In the genomic region with DNA sequence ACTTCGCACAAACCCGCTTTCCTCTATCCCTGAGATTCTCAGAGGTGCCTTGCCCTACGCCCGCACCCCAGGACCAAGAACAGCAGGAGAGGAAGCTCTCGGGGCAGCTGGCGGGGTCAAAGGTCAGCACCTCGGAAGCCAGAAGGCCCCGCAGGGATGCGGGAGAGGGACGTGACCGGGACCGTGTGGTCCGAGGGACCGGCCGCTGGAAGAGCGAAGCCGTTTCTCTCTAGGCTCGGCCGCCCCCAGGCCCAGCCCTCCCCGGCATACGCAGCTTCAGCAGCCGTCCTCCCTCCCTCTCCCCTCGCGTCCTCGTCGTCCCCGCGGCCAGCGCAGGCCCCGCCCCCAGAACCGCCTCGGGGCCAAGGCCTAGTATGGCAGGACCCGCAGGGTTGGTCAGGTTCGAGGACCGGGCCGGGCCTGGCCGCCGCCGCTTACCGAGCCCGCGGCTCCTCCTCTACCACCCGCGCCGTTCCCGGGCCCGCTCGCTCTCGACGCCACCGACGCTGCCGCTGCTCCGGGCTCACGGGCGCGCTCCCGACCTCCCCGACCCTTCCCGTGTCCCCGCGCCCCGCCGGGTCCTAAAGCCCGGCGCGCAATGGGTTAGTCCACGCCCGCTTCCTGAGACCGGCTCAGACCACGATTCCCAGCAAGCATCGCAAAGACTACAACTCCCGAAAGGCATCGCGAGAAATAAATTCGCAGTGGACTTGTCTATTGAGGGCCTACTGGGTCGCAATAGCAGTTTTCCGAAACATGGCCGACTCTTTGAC, we compare ENCODE assay signal across 8 cellular contexts. TPM values are rescaled to one million over a fixed set of nuclear protein-coding genes. Genes with fewer than 3 reads are reported as not detected.
DNase-seq lines count a peak whose midpoint lies in the region; ATAC-seq, FAIRE-seq and TF ChIP-seq lines count a peak whose summit lies in the region.

A gene with protein sequence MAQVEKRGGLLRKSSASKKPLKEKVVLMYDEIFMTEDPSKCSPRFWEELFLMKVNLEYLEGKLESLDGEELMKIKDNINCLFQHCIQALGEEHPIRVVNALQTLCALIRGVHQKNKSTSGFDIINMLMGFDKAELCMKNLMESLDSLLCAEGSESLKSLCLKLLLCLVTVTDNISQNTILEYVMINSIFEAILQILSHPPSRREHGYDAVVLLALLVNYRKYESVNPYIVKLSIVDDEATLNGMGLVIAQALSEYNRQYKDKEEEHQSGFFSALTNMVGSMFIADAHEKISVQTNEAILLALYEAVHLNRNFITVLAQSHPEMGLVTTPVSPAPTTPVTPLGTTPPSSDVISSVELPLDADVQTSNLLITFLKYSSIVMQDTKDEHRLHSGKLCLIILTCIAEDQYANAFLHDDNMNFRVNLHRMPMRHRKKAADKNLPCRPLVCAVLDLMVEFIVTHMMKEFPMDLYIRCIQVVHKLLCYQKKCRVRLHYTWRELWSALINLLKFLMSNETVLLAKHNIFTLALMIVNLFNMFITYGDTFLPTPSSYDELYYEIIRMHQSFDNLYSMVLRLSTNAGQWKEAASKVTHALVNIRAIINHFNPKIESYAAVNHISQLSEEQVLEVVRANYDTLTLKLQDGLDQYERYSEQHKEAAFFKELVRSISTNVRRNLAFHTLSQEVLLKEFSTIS (minus strand): TSS at position 527 of the 773 bp plus-strand sequence. CDS start 16,059 bp downstream, outside the sequence.

- 2% methylated on average over 33 of the region's 79 CpGs for WGBS in hepatocyte (ENCODE audit: low lambda C conversion rate, missing lambda C conversion rate)

- no peaks in the 10 kb centered on the region for H3K36me3 ChIP-seq in astrocyte (ENCODE audit: insufficient read depth, low read length)
- no peaks in the 10 kb centered on the region for H3K36me3 ChIP-seq in hepatocyte (replicated peaks; ENCODE audit: insufficient read depth, low read depth)

- H3K36me3 Mint-ChIP-seq in astrocyte (ENCODE audit: low read depth, unreplicated experiment): no peaks in the 10 kb centered on the region

- H3K27ac ChIP-seq in astrocyte (ENCODE audit: low read depth, low read length) (peak within 1 kb of the TSS; percentile 75), hepatocyte (peak within 1 kb of the TSS; percentile 92)

- TF ChIP-seq CTCF in astrocyte (IDR thresholded peaks at IDR 0.05; ENCODE audit: insufficient read depth, low read depth, low read length) (no peak), hepatocyte (IDR thresholded peaks at IDR 0.05; ENCODE audit: poor library complexity) (no peak)

- H4K20me1 ChIP-seq in astrocyte (ENCODE audit: insufficient read depth, low read length): peaks cover 24% of the 10 kb centered on the region
- peaks cover 19% of the 10 kb centered on the region for H4K20me1 ChIP-seq in hepatocyte (ENCODE audit: insufficient read depth, poor library complexity, severe bottlenecking)

- peak within 1 kb of the TSS; percentile 96 for H3K4me3 Mint-ChIP-seq in astrocyte (ENCODE audit: unreplicated experiment)

- H3K4me3 ChIP-seq in astrocyte (ENCODE audit: insufficient read depth, low read depth, low read length) (peak within 1 kb of the TSS; percentile 84), hepatocyte (peak within 1 kb of the TSS; percentile 56)

- peak; percentile 39 for FAIRE-seq in astrocyte (lab: Jason Lieb, UNC)

- peak within 1 kb of the TSS; percentile 95 for H3K27ac Mint-ChIP-seq in astrocyte (ENCODE audit: unreplicated experiment)

- peak; percentile 75 for ATAC-seq in GM18499 (IDR thresholded peaks at IDR 0.05; ENCODE audit: insufficient read depth, unreplicated experiment)
- ATAC-seq in HG02938 (IDR thresholded peaks at IDR 0.05; ENCODE audit: unreplicated experiment): peak; percentile 82

- peaks cover 2% of the 10 kb centered on the region for H3K9me3 Mint-ChIP-seq in astrocyte (ENCODE audit: unreplicated experiment)

- H3K27me3 Mint-ChIP-seq in astrocyte (ENCODE audit: low read depth, unreplicated experiment): no peaks in the 10 kb centered on the region

- H3K9me2 ChIP-seq in hepatocyte (replicated peaks; ENCODE audit: insufficient read depth): no peaks in the 10 kb centered on the region

- H3K4me2 ChIP-seq in astrocyte (ENCODE audit: low read length) (peak within 1 kb of the TSS; percentile 91), hepatocyte (peak within 1 kb of the TSS; percentile 96)

- H3K9ac ChIP-seq in astrocyte (ENCODE audit: low read length): peak within 1 kb of the TSS; percentile 90

- H3K9me3 ChIP-seq in astrocyte (ENCODE audit: insufficient read depth, low read depth, low read length): no peaks in the 10 kb centered on the region
- no peaks in the 10 kb centered on the region for H3K9me3 ChIP-seq in hepatocyte (ENCODE audit: low read depth)

- no peaks in the 10 kb centered on the region for H3K27me3 ChIP-seq in astrocyte (ENCODE audit: insufficient read depth, low read length)
- no peaks in the 10 kb centered on the region for H3K27me3 ChIP-seq in hepatocyte

- H2AFZ ChIP-seq in astrocyte (ENCODE audit: low read depth, low read length): peak within 1 kb of the TSS; percentile 75
- H2AFZ ChIP-seq in hepatocyte: peak within 1 kb of the TSS; percentile 95

- DNase-seq in NCI-H187 treated with DMSO at 0.1 percent for 48 hours (lab: John Stamatoyannopoulos, UW) (peak; percentile 66), T-helper 22 cell (ENCODE audit: low read depth) (peak; percentile 80), astrocyte (ENCODE audit: low read depth) (peak; percentile 97), hepatocyte (ENCODE audit: low spot score) (peak; percentile 97), renal cortical epithelial cell (ENCODE audit: low read depth) (peak; percentile 96), cortex of kidney (lab: John Stamatoyannopoulos, UW) (no peak)

- H3K79me2 ChIP-seq in astrocyte (ENCODE audit: insufficient read depth, low read length): peaks cover 46% of the 10 kb centered on the region
- peaks cover 49% of the 10 kb centered on the region for H3K79me2 ChIP-seq in hepatocyte

- H3K4me1 Mint-ChIP-seq in astrocyte (ENCODE audit: low read depth, unreplicated experiment): peaks cover 15% of the 10 kb centered on the region

- H3K4me1 ChIP-seq in astrocyte (ENCODE audit: insufficient read depth, low read length): peaks cover 6% of the 10 kb centered on the region
- peaks cover 12% of the 10 kb centered on the region for H3K4me1 ChIP-seq in hepatocyte (ENCODE audit: insufficient read depth)

RNA-seq across cellular contexts. Expression of the gene that starts here (rescaled TPM):
- 20.0 and 22.6 TPM in 2 replicates for total RNA-seq in astrocyte
- total RNA-seq in hepatocyte: 10.6 and 11.7 TPM in 2 replicates
- 12.6 and 15.1 TPM in 2 replicates for polyA plus RNA-seq in hepatocyte
- total RNA-seq in renal cortical epithelial cell: 5.9 and 18.4 TPM in 2 replicates
